In the genomic region with DNA sequence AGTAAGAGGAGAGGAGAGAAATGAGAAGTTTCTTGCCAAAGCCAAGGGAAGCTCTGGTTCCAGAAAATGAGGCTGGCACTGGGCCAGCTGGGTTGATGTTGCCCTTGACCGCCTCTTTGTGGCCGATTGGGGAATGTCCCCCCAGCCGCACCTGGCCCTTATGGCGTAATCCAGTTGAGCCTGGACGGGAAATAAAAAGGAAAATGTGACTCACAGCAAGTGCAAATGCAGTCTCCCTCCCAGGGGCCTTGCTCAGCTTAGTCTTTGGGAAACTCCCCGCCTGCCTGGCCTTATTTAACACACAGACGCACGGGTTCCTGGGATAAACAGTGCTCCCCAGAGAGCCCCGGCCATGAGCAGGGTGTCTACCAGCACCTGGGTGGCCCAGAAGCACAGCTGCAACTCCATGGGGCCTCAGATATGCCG, we compare ENCODE assay signal across 8 cellular contexts.
A peak's percentile ranks its signal among the peaks of the same experiment; 100 is the strongest.
DNase-seq lines count a peak whose midpoint lies in the region; ATAC-seq and TF ChIP-seq lines count a peak whose summit lies in the region.

No MANE protein-coding gene starts in this region.

- H3K36me3 Mint-ChIP-seq in natural killer cell treated with Interleukin-12 subunit alpha and Interleukin-12 subunit beta and Interleukin-15 and Interleukin-18, amount 100 ng/mL, for 72 hours: no peaks in the 10 kb centered on the region
- no peaks in the 10 kb centered on the region for H3K36me3 Mint-ChIP-seq in natural killer cell

- H3K4me3 Mint-ChIP-seq in natural killer cell treated with Interleukin-12 subunit alpha and Interleukin-12 subunit beta and Interleukin-15 and Interleukin-18, amount 100 ng/mL, for 72 hours: no peak overlapping the region
- H3K4me3 Mint-ChIP-seq in natural killer cell: no peak overlapping the region

- no peaks in the 10 kb centered on the region for H3K4me1 Mint-ChIP-seq in natural killer cell treated with Interleukin-12 subunit alpha and Interleukin-12 subunit beta and Interleukin-15 and Interleukin-18, amount 100 ng/mL, for 72 hours (ENCODE audit: low read depth in 2 of 2)
- H3K4me1 Mint-ChIP-seq in natural killer cell: no peaks in the 10 kb centered on the region

- H3K9me3 ChIP-seq in upper lobe of right lung: no peaks in the 10 kb centered on the region

- peak overlapping the region; percentile 56 for H3K27ac ChIP-seq in upper lobe of right lung

- H3K36me3 ChIP-seq in upper lobe of right lung: no peaks in the 10 kb centered on the region

- TF ChIP-seq CTCF in natural killer cell (IDR thresholded peaks at IDR 0.05) (no peak), upper lobe of right lung (IDR thresholded peaks at IDR 0.05) (peak; percentile 56)

- H3K27me3 Mint-ChIP-seq in natural killer cell treated with Interleukin-12 subunit alpha and Interleukin-12 subunit beta and Interleukin-15 and Interleukin-18, amount 100 ng/mL, for 72 hours: peaks cover 2 to 18% of the 10 kb centered on the region in 2 donors
- peaks cover 0 to 6% of the 10 kb centered on the region in 2 donors for H3K27me3 Mint-ChIP-seq in natural killer cell (ENCODE audit: low read depth in 2 of 2)

- DNase-seq in natural killer cell treated with Interleukin-12 subunit alpha and Interleukin-12 subunit beta and Interleukin-15 and Interleukin-18, amount 100 ng/mL, for 72 hours (ENCODE audit: low spot score): no peak
- DNase-seq in natural killer cell (no peak), HuH-7 (ENCODE audit: low spot score) (peak; percentile 83), SKM-1 (lab: John Stamatoyannopoulos, UW; ENCODE audit: unreplicated experiment) (peak; percentile 42), myocyte (ENCODE audit: low read depth) (peak; percentile 98), upper lobe of right lung (peak; percentile 89)

- H3K4me1 ChIP-seq in upper lobe of right lung: peaks cover 4% of the 10 kb centered on the region

- H3K4me3 ChIP-seq in upper lobe of right lung: no peak overlapping the region

- no peaks in the 10 kb centered on the region for H3K9me3 Mint-ChIP-seq in natural killer cell treated with Interleukin-12 subunit alpha and Interleukin-12 subunit beta and Interleukin-15 and Interleukin-18, amount 100 ng/mL, for 72 hours
- H3K9me3 Mint-ChIP-seq in natural killer cell: no peaks in the 10 kb centered on the region

- no peak overlapping the region for H3K27ac Mint-ChIP-seq in natural killer cell treated with Interleukin-12 subunit alpha and Interleukin-12 subunit beta and Interleukin-15 and Interleukin-18, amount 100 ng/mL, for 72 hours
- no peak overlapping the region for H3K27ac Mint-ChIP-seq in natural killer cell

- peak; percentile 49 to 64 for ATAC-seq in natural killer cell treated with Interleukin-12 subunit alpha and Interleukin-12 subunit beta and Interleukin-15 and Interleukin-18, amount 100 ng/mL, for 72 hours
- ATAC-seq in natural killer cell (no peak), GM21825 (IDR thresholded peaks at IDR 0.05; ENCODE audit: unreplicated experiment) (peak; percentile 82), esophagus mucosa (peak; percentile 95), upper lobe of right lung (peak; percentile 93)

- H3K27me3 ChIP-seq in upper lobe of right lung: no peaks in the 10 kb centered on the region

- intact Hi-C loops in natural killer cell (cut with micrococcal nuclease) (no loop called here), upper lobe of right lung (cut with DNase I) (no loop called here)

Comparison
In these comparisons a context has a peak if more than half of its experiments do, and no peak if none do; other contexts are left out.
1. ATAC-seq: peak in natural killer cell treated with Interleukin-12 subunit alpha and Interleukin-12 subunit beta and Interleukin-15 and Interleukin-18, amount 100 ng/mL, for 72 hours (2 of 2), GM21825 (single experiment), esophagus mucosa (single experiment) and upper lobe of right lung (single experiment); none in natural killer cell (0 of 3).
2. DNase-seq: peak in HuH-7 (single experiment), SKM-1 (single experiment), myocyte (single experiment) and upper lobe of right lung (single experiment); none in natural killer cell treated with Interleukin-12 subunit alpha and Interleukin-12 subunit beta and Interleukin-15 and Interleukin-18, amount 100 ng/mL, for 72 hours (single experiment) and natural killer cell (single experiment).